Comparison of ENCODE assay signal across 18 cellular contexts in the genomic region with DNA sequence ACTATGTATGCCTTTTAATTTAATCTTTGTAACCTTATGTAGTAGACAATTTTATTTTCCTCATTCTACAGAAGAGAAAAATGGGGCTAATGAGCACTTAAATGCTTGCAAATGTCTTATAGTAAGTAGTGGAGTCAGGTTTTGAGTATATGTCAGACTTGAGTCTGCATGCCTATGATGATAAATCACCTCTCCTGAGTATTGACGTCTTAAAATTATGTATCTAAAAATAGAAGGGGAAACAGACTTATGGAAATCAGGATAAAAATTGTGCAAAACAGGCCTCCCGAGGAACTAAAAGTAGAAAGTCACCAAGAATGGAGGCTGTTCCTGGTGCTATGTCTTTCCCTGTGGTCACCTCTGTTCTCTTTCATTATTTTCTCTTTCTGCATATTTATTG.
A peak's percentile ranks its signal among the peaks of the same experiment; 100 is the strongest.
DNase-seq lines count a peak whose midpoint lies in the region; ATAC-seq and TF ChIP-seq lines count a peak whose summit lies in the region.
"Had no signal": no experiment of that assay in that cellular context is flagged by ENCODE, and none has a peak within 500 bp of the region (broad histone marks: within the 10 kb centered on the region; RNA-seq: fewer than 3 reads in every experiment).

No MANE protein-coding gene starts in this region.

- no peak overlapping the region for H3K4me3 ChIP-seq in esophagus muscularis mucosa

- H3K27ac ChIP-seq in esophagus muscularis mucosa (replicated peaks in 1 of 4): no peak overlapping the region

- TF ChIP-seq CTCF in natural killer cell (IDR thresholded peaks at IDR 0.05) (no peak), esophagus muscularis mucosa (IDR thresholded peaks at IDR 0.05) (no peak)

- intact Hi-C loops in natural killer cell (cut with micrococcal nuclease): no loop called here
- intact Hi-C loops in esophagus muscularis mucosa (cut with DNase I): no loop called here
- intact Hi-C loops in posterior cingulate gyrus (cut with DNase I): no loop called here

- peak overlapping the region; percentile 3 to 15 for H3K27ac Mint-ChIP-seq in natural killer cell
- peak overlapping the region in 1 of 2 donors; percentile 16 for H3K27ac Mint-ChIP-seq in natural killer cell treated with Interleukin-12 subunit alpha and Interleukin-12 subunit beta and Interleukin-15 and Interleukin-18, amount 100 ng/mL, for 72 hours
- H3K27ac Mint-ChIP-seq in central memory CD8-positive, alpha-beta T cell (ENCODE audit: low read depth): peak overlapping the region; percentile 9
- H3K27ac Mint-ChIP-seq in memory B cell: peak overlapping the region; percentile 83
- H3K27ac Mint-ChIP-seq: CD4-positive, CD25-positive, alpha-beta regulatory T cell had no signal

- H3K36me3 ChIP-seq in esophagus muscularis mucosa: no peaks in the 10 kb centered on the region
- H3K36me3 ChIP-seq: BE2C had no signal

- no peak for TF ChIP-seq EP300 in esophagus muscularis mucosa (IDR thresholded peaks at IDR 0.05)

- H3K4me1 ChIP-seq in esophagus muscularis mucosa: no peaks in the 10 kb centered on the region
- H3K4me1 ChIP-seq: Caco-2 had no signal

- ATAC-seq in natural killer cell: no peak
- no peak for ATAC-seq in natural killer cell treated with Interleukin-12 subunit alpha and Interleukin-12 subunit beta and Interleukin-15 and Interleukin-18, amount 100 ng/mL, for 72 hours
- no peak for ATAC-seq in central memory CD8-positive, alpha-beta T cell (replicated peaks; ENCODE audit: extremely low read depth, poor library complexity, severe bottlenecking)
- ATAC-seq in memory B cell (ENCODE audit: low read depth): no peak

- no peak overlapping the region for H3K4me3 Mint-ChIP-seq in natural killer cell
- H3K4me3 Mint-ChIP-seq in natural killer cell treated with Interleukin-12 subunit alpha and Interleukin-12 subunit beta and Interleukin-15 and Interleukin-18, amount 100 ng/mL, for 72 hours: no peak overlapping the region
- no peak overlapping the region for H3K4me3 Mint-ChIP-seq in central memory CD8-positive, alpha-beta T cell
- peak overlapping the region; percentile 33 for H3K4me3 Mint-ChIP-seq in memory B cell
- H3K4me3 Mint-ChIP-seq: CD4-positive, CD25-positive, alpha-beta regulatory T cell had no signal

- no peaks in the 10 kb centered on the region for H3K27me3 ChIP-seq in esophagus muscularis mucosa
- H3K27me3 ChIP-seq: BE2C had no signal

- H3K36me3 Mint-ChIP-seq in natural killer cell (no peaks in the 10 kb centered on the region), memory B cell (peaks cover 10% of the 10 kb centered on the region)
- peaks cover 6% of the 10 kb centered on the region for H3K36me3 Mint-ChIP-seq in natural killer cell treated with Interleukin-12 subunit alpha and Interleukin-12 subunit beta and Interleukin-15 and Interleukin-18, amount 100 ng/mL, for 72 hours
- no peaks in the 10 kb centered on the region for H3K36me3 Mint-ChIP-seq in central memory CD8-positive, alpha-beta T cell (ENCODE audit: insufficient read depth)

- H3K27me3 Mint-ChIP-seq in natural killer cell (ENCODE audit: low read depth in 2 of 2): no peaks in the 10 kb centered on the region
- H3K27me3 Mint-ChIP-seq in natural killer cell treated with Interleukin-12 subunit alpha and Interleukin-12 subunit beta and Interleukin-15 and Interleukin-18, amount 100 ng/mL, for 72 hours: no peaks in the 10 kb centered on the region
- H3K27me3 Mint-ChIP-seq in central memory CD8-positive, alpha-beta T cell: no peaks in the 10 kb centered on the region
- H3K27me3 Mint-ChIP-seq in memory B cell: no peaks in the 10 kb centered on the region
- H3K27me3 Mint-ChIP-seq: CD4-positive, CD25-positive, alpha-beta regulatory T cell had no signal

- H3K4me1 Mint-ChIP-seq in natural killer cell (peaks cover 31 to 39% of the 10 kb centered on the region in 2 donors), memory B cell (peaks cover 30% of the 10 kb centered on the region)
- peaks cover 20 to 25% of the 10 kb centered on the region in 2 donors for H3K4me1 Mint-ChIP-seq in natural killer cell treated with Interleukin-12 subunit alpha and Interleukin-12 subunit beta and Interleukin-15 and Interleukin-18, amount 100 ng/mL, for 72 hours (ENCODE audit: low read depth in 2 of 2)
- H3K4me1 Mint-ChIP-seq in central memory CD8-positive, alpha-beta T cell: peaks cover 27% of the 10 kb centered on the region

- 64% methylated on average over 2 of the region's 2 CpGs for WGBS in esophagus muscularis mucosa

- DNase-seq in natural killer cell (no peak), memory B cell (ENCODE audit: low spot score in 2 of 2) (no peak), NCI-H1092 (lab: John Stamatoyannopoulos, UW) (no peak), esophagus muscularis mucosa (ENCODE audit: extremely low spot score) (no peak), posterior cingulate gyrus (no peak)
- DNase-seq in natural killer cell treated with Interleukin-12 subunit alpha and Interleukin-12 subunit beta and Interleukin-15 and Interleukin-18, amount 100 ng/mL, for 72 hours (ENCODE audit: low spot score): no peak
- no peak for DNase-seq in central memory CD8-positive, alpha-beta T cell (ENCODE audit: low spot score in 2 of 2)
- no peak for DNase-seq in activated T-cell treated with anti-CD3 and anti-CD28 coated beads, Interleukin-2, amount 50 U/mL, for 1 hour
- DNase-seq: 8988T; BE2C; Caco-2; CD4-positive, CD25-positive, alpha-beta regulatory T cell; GF-D8; KBM-7; NCI-H1694 treated with DMSO at 0.1 percent for 48 hours; NK-92 treated with Interleukin-12 subunit alpha and Interleukin-12 subunit beta, amount 100 ng/mL, for 24 hours; RPMI8226; SHP77 treated with DMSO at 0.1 percent for 48 hours had no signal

- H3K9me3 Mint-ChIP-seq in natural killer cell (peaks cover 0 to 2% of the 10 kb centered on the region in 2 donors), memory B cell (peaks cover 2% of the 10 kb centered on the region)
- H3K9me3 Mint-ChIP-seq in natural killer cell treated with Interleukin-12 subunit alpha and Interleukin-12 subunit beta and Interleukin-15 and Interleukin-18, amount 100 ng/mL, for 72 hours: peaks cover 3% of the 10 kb centered on the region
- H3K9me3 Mint-ChIP-seq in central memory CD8-positive, alpha-beta T cell: no peaks in the 10 kb centered on the region

- H3K9me3 ChIP-seq in esophagus muscularis mucosa: no peaks in the 10 kb centered on the region
- H3K9me3 ChIP-seq: BE2C, Caco-2 had no signal

- no peak for TF ChIP-seq POLR2A in esophagus muscularis mucosa (IDR thresholded peaks at IDR 0.05; ENCODE audit: low read depth)
